In the genomic region with DNA sequence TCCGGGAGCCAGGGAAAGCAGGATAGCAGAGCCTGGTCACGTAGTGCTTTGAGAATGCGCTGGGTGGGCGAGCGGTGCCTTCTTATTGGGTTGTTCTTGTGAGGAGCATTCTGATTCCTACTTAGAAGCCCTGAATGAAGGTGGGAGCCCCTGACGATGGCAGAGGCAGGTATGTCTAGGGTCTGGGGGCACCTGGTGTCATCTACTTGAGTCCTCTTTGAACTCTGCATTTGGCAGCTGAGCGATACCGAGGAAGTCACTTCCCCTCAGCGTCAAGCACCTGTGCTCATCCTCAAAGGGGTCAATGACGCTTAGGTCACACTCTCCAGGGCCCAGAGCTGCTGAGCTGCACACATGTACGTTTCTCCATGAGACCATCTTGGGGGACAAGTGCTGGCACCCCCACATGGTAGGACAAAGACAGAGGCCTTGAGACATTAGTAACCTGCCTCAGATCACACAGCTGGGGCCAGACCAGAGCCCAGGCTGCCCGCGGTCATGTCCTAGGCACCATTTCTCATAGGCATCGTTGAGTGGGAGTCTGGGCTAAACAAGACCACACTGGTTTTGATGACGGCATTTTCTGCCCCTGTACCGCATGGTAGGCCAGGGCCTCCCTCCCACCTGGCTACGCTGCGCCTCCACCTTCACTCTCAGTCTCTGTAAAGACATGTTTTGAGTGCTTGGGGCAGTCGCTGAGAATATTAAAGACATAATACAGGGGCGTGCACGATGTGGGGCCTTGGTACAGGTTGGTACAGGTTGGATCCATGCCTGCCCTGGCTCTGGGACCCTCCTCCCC, we compare ENCODE assay signal across 18 cellular contexts.
DNase-seq lines count a peak whose midpoint lies in the region; ATAC-seq, FAIRE-seq and TF ChIP-seq lines count a peak whose summit lies in the region.
"Had no signal": no experiment of that assay in that cellular context is flagged by ENCODE, and none has a peak within 500 bp of the region (broad histone marks: within the 10 kb centered on the region; RNA-seq: fewer than 3 reads in every experiment).

No MANE protein-coding gene starts in this region.

- H3K4me3 Mint-ChIP-seq in activated naive CD8-positive, alpha-beta T cell treated with anti-CD3 and anti-CD28 coated beads, Interleukin-2, amount 10 ng/mL, durations not matched to agents 7 days and 5 days: no peak overlapping the region
- H3K4me3 Mint-ChIP-seq in activated naive CD8-positive, alpha-beta T cell treated with anti-CD3 and anti-CD28 coated beads, Interleukin-2, amount 50 U/mL, for 24 hours: no peak overlapping the region
- H3K4me3 Mint-ChIP-seq in stimulated activated naive CD8-positive, alpha-beta T cell treated with anti-CD3 and anti-CD28 coated beads, Interleukin-15, amount 100 ng/mL, for 72 hours: no peak overlapping the region

- FAIRE-seq in bronchial epithelial cell (lab: Jason Lieb, UNC): no peak
- FAIRE-seq: G401.6, K562 had no signal

- peaks cover 8% of the 10 kb centered on the region for H3K4me1 Mint-ChIP-seq in activated naive CD8-positive, alpha-beta T cell treated with anti-CD3 and anti-CD28 coated beads, Interleukin-2, amount 10 ng/mL, durations not matched to agents 7 days and 5 days
- H3K4me1 Mint-ChIP-seq in activated naive CD8-positive, alpha-beta T cell treated with anti-CD3 and anti-CD28 coated beads, Interleukin-2, amount 50 U/mL, for 24 hours: peaks cover 6% of the 10 kb centered on the region
- peaks cover 25% of the 10 kb centered on the region for H3K4me1 Mint-ChIP-seq in stimulated activated naive CD8-positive, alpha-beta T cell treated with anti-CD3 and anti-CD28 coated beads, Interleukin-15, amount 100 ng/mL, for 72 hours

- intact Hi-C loops in left lung (cut with DNase I): loop anchor here in 1 of 2 donors (10.0 kb wide), 1 partner anchor 295 kb away; no protein-coding TSS in a partner anchor

- H3K9me3 ChIP-seq in left lung (no peaks in the 10 kb centered on the region), suprapubic skin (no peaks in the 10 kb centered on the region)

- H3K36me3 ChIP-seq in bronchial epithelial cell (ENCODE audit: control insufficient read depth, insufficient read depth, low read length) (no peaks in the 10 kb centered on the region), left lung (no peaks in the 10 kb centered on the region), suprapubic skin (no peaks in the 10 kb centered on the region)

- no peaks in the 10 kb centered on the region for H3K9me3 Mint-ChIP-seq in activated naive CD8-positive, alpha-beta T cell treated with anti-CD3 and anti-CD28 coated beads, Interleukin-2, amount 10 ng/mL, durations not matched to agents 7 days and 5 days
- H3K9me3 Mint-ChIP-seq in activated naive CD8-positive, alpha-beta T cell treated with anti-CD3 and anti-CD28 coated beads, Interleukin-2, amount 50 U/mL, for 24 hours: no peaks in the 10 kb centered on the region
- H3K9me3 Mint-ChIP-seq in stimulated activated naive CD8-positive, alpha-beta T cell treated with anti-CD3 and anti-CD28 coated beads, Interleukin-15, amount 100 ng/mL, for 72 hours: no peaks in the 10 kb centered on the region

- no peak overlapping the region for H3K27ac ChIP-seq in left lung
- no peak overlapping the region for H3K27ac ChIP-seq in suprapubic skin
- H3K27ac ChIP-seq: GM23248 had no signal

- H3K36me3 Mint-ChIP-seq in activated naive CD8-positive, alpha-beta T cell treated with anti-CD3 and anti-CD28 coated beads, Interleukin-2, amount 10 ng/mL, durations not matched to agents 7 days and 5 days: no peaks in the 10 kb centered on the region
- H3K36me3 Mint-ChIP-seq in activated naive CD8-positive, alpha-beta T cell treated with anti-CD3 and anti-CD28 coated beads, Interleukin-2, amount 50 U/mL, for 24 hours (ENCODE audit: low read depth): no peaks in the 10 kb centered on the region

- no peak for TF ChIP-seq CTCF in bronchial epithelial cell (IDR thresholded peaks at IDR 0.05; ENCODE audit: insufficient read depth, low read length, severe bottlenecking)
- TF ChIP-seq CTCF in left lung (IDR thresholded peaks at IDR 0.05): no peak
- no peak for TF ChIP-seq CTCF in suprapubic skin (IDR thresholded peaks at IDR 0.05)

- peaks cover 3% of the 10 kb centered on the region for H3K27me3 Mint-ChIP-seq in activated naive CD8-positive, alpha-beta T cell treated with anti-CD3 and anti-CD28 coated beads, Interleukin-2, amount 10 ng/mL, durations not matched to agents 7 days and 5 days
- H3K27me3 Mint-ChIP-seq in activated naive CD8-positive, alpha-beta T cell treated with anti-CD3 and anti-CD28 coated beads, Interleukin-2, amount 50 U/mL, for 24 hours: no peaks in the 10 kb centered on the region
- H3K27me3 Mint-ChIP-seq in stimulated activated naive CD8-positive, alpha-beta T cell treated with anti-CD3 and anti-CD28 coated beads, Interleukin-15, amount 100 ng/mL, for 72 hours: no peaks in the 10 kb centered on the region

- H3K4me1 ChIP-seq in left lung (peaks cover 11 to 12% of the 10 kb centered on the region in 2 donors), suprapubic skin (peaks cover 9% of the 10 kb centered on the region)

- POLR2A ChIA-PET in activated naive CD8-positive, alpha-beta T cell treated with anti-CD3 and anti-CD28 coated beads, Interleukin-2, amount 10 ng/mL, durations not matched to agents 7 days and 5 days (lab: Charles Lee): interaction anchor here (0.7 kb wide), 1 partner anchor 343 kb away, joined by 3 read pairs; no protein-coding TSS in a partner anchor

- no peak for TF ChIP-seq POLR2A in suprapubic skin (IDR thresholded peaks at IDR 0.05)

- no peak overlapping the region for H3K27ac Mint-ChIP-seq in activated naive CD8-positive, alpha-beta T cell treated with anti-CD3 and anti-CD28 coated beads, Interleukin-2, amount 10 ng/mL, durations not matched to agents 7 days and 5 days
- no peak overlapping the region for H3K27ac Mint-ChIP-seq in activated naive CD8-positive, alpha-beta T cell treated with anti-CD3 and anti-CD28 coated beads, Interleukin-2, amount 50 U/mL, for 24 hours
- H3K27ac Mint-ChIP-seq in stimulated activated naive CD8-positive, alpha-beta T cell treated with anti-CD3 and anti-CD28 coated beads, Interleukin-15, amount 100 ng/mL, for 72 hours: no peak overlapping the region

- no peak for ATAC-seq in activated naive CD8-positive, alpha-beta T cell treated with anti-CD3 and anti-CD28 coated beads, Interleukin-2, amount 10 ng/mL, durations not matched to agents 7 days and 5 days (ENCODE audit: low read depth)
- no peak for ATAC-seq in activated naive CD8-positive, alpha-beta T cell treated with anti-CD3 and anti-CD28 coated beads, Interleukin-2, amount 50 U/mL, for 24 hours
- ATAC-seq in left lung (no peak), GM18520 (IDR thresholded peaks at IDR 0.05; ENCODE audit: unreplicated experiment) (no peak)
- no peak for ATAC-seq in stimulated activated naive CD8-positive, alpha-beta T cell treated with anti-CD3 and anti-CD28 coated beads, Interleukin-15, amount 100 ng/mL, for 72 hours
- ATAC-seq: K562, PC-3 had no signal

- H3K27me3 ChIP-seq in bronchial epithelial cell (ENCODE audit: control insufficient read depth, insufficient read depth, low read length): peaks cover 5% of the 10 kb centered on the region
- H3K27me3 ChIP-seq in left lung: peaks cover 0 to 5% of the 10 kb centered on the region in 2 donors
- no peaks in the 10 kb centered on the region for H3K27me3 ChIP-seq in suprapubic skin

- peak; percentile 14 for DNase-seq in activated naive CD8-positive, alpha-beta T cell treated with anti-CD3 and anti-CD28 coated beads, Interleukin-2, amount 10 ng/mL, durations not matched to agents 7 days and 5 days
- no peak for DNase-seq in activated naive CD8-positive, alpha-beta T cell treated with anti-CD3 and anti-CD28 coated beads, Interleukin-2, amount 50 U/mL, for 24 hours
- peak; percentile 73 for DNase-seq in bronchial epithelial cell (ENCODE audit: low read depth)
- peak; percentile 10 to 43 for DNase-seq in left lung
- peak; percentile 49 to 62 for DNase-seq in suprapubic skin (ENCODE audit: low spot score in 2 of 2)
- no peak for DNase-seq in LoVo (ENCODE audit: low spot score)
- no peak for DNase-seq in stimulated activated naive CD8-positive, alpha-beta T cell treated with anti-CD3 and anti-CD28 coated beads, Interleukin-15, amount 100 ng/mL, for 72 hours
- DNase-seq: C1 segment of cervical spinal cord, DND-41, GM23248, NCI-H1048, NCI-H146, NCI-H2081, NCI-H748 treated with DMSO at 0.1 percent for 48 hours, PC-3 had no signal

- no peak for TF ChIP-seq EP300 in suprapubic skin (IDR thresholded peaks at IDR 0.05)

- 86% methylated on average over 19 of the region's 21 CpGs for WGBS in suprapubic skin

- H3K4me3 ChIP-seq in bronchial epithelial cell (ENCODE audit: low read depth, low read length): no peak overlapping the region
- no peak overlapping the region for H3K4me3 ChIP-seq in left lung
- H3K4me3 ChIP-seq in suprapubic skin: no peak overlapping the region
- H3K4me3 ChIP-seq: GM23248, K562 had no signal

Comparison
In these comparisons a context has a peak if more than half of its experiments do, and no peak if none do; other contexts are left out.
1. DNase-seq: peak in activated naive CD8-positive, alpha-beta T cell treated with anti-CD3 and anti-CD28 coated beads, Interleukin-2, amount 10 ng/mL, durations not matched to agents 7 days and 5 days (single experiment), bronchial epithelial cell (single experiment), left lung (2 of 2) and suprapubic skin (2 of 2); none in activated naive CD8-positive, alpha-beta T cell treated with anti-CD3 and anti-CD28 coated beads, Interleukin-2, amount 50 U/mL, for 24 hours (single experiment), LoVo (single experiment) and stimulated activated naive CD8-positive, alpha-beta T cell treated with anti-CD3 and anti-CD28 coated beads, Interleukin-15, amount 100 ng/mL, for 72 hours (0 of 2).